Comparison of ENCODE assay signal across 1 cellular context in the genomic region with DNA sequence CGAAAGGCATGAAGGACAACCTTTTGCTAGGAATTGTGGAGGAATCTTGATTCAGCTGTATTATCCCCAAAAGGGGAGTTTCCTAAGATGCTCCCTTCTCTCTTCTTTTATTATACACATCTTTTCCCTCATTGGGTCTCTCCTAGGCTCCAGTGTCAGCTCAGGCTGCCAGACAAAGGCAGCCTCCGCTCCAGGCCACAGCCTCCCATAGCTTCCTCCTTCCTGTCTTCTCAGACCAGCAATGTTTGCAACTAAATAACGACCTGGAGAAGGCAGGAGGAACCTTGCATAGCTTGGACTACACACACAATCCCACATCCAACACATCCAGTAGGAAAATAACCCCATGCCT.
TF ChIP-seq lines count a peak whose summit lies in the region.

No MANE protein-coding gene starts in this region.

TF ChIP-seq in endothelial cell of umbilical vein, 7 proteins besides CTCF, POLR2A, EP300 and RAD21 (continued from another document):
- TF ChIP-seq JUN (IDR thresholded peaks at IDR 0.05; ENCODE audit: borderline replicate concordance, insufficient read depth, insufficient read length, low read depth) (no peak), EZH2 (IDR thresholded peaks at IDR 0.05; ENCODE audit: borderline replicate concordance, low read depth, low read length, severe bottlenecking) (no peak)
